ENCODE assay signal across 8 cellular contexts in the genomic region with DNA sequence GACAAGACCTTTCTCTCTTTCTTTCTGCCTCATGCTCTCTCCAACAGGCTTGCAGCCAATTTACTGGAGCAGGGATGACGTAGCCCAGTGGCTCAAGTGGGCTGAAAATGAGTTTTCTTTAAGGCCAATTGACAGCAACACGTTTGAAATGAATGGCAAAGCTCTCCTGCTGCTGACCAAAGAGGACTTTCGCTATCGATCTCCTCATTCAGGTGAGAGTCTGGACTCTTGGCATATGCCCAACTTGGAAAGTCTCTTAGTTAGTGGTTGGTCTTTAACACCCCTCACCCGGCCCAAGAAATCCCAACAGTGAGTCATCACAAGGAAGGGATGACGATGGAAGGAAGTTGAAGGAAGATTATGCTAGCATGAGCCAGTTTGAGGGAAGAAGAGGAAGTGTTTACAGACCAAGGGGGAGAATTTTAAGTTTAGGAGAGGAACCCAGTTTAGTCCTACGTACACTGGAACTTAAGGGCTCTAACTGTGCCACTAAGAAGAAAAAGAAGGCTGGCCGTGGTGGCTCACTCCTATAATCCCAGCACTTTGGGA.
DNase-seq lines count a peak whose midpoint lies in the region; ATAC-seq and TF ChIP-seq lines count a peak whose summit lies in the region.

No MANE protein-coding gene starts in this region.

- H3K4me1 Mint-ChIP-seq in activated naive CD8-positive, alpha-beta T cell treated with anti-CD3 and anti-CD28 coated beads, Interleukin-2, amount 50 U/mL, for 24 hours, result peaks cover 52% of the 10 kb centered on the region
- peaks cover 41% of the 10 kb centered on the region for H3K4me1 Mint-ChIP-seq in activated naive CD8-positive, alpha-beta T cell treated with anti-CD3 and anti-CD28 coated beads for 36 hours
- H3K4me1 Mint-ChIP-seq in H9, result peaks cover 5 to 6% of the 10 kb centered on the region in 2 experiments

- H4K5ac ChIP-seq in H9 (ENCODE audit: insufficient read length, low read depth, low read length), result no peak overlapping the region

- H3K36me3 ChIP-seq in adipocyte (ENCODE audit: control insufficient read depth, insufficient read depth, low read length, severe bottlenecking) (peaks cover 16% of the 10 kb centered on the region), aorta (ENCODE audit: control insufficient read depth in 1 of 2, insufficient read depth in 2 of 2, low read length in 1 of 2) (peaks cover 0 to 5% of the 10 kb centered on the region in 2 donors)

- no peak overlapping the region for H2BK15ac ChIP-seq in H9 (ENCODE audit: low read depth, low read length)

- H3K9me3 ChIP-seq in adipocyte (ENCODE audit: control insufficient read depth, low read length), result no peaks in the 10 kb centered on the region
- no peaks in the 10 kb centered on the region for H3K9me3 ChIP-seq in aorta (ENCODE audit: control insufficient read depth, low read length)
- no peaks in the 10 kb centered on the region for H3K9me3 ChIP-seq in H9 (ENCODE audit: control insufficient read depth, low read depth, low read length)

- 43 to 45% methylated on average over 8 of the region's 8 CpGs for WGBS in aorta, 2 donors
- no CpG with 5 or more reads among the region's 8 CpGs for WGBS in H9 (ENCODE audit: extremely low coverage, insufficient read length, low lambda C conversion rate)

- H3K79me1 ChIP-seq in H9 (ENCODE audit: insufficient read depth, low read depth, low read length, poor library complexity, severe bottlenecking), result no peaks in the 10 kb centered on the region

- no peak overlapping the region for H3K4ac ChIP-seq in H9 (ENCODE audit: low read depth, low read length)

- no peaks in the 10 kb centered on the region for H3K23me2 ChIP-seq in H9 (ENCODE audit: insufficient read length, low read depth, low read length, poor library complexity, severe bottlenecking)

- ATAC-seq in activated naive CD8-positive, alpha-beta T cell treated with anti-CD3 and anti-CD28 coated beads, Interleukin-2, amount 50 U/mL, for 24 hours, result no peak
- ATAC-seq in left lobe of liver (peak; percentile 61), aorta (ENCODE audit: low FRiP score) (peak; percentile 76)

- no peak overlapping the region for H3K4me2 ChIP-seq in H9 (ENCODE audit: insufficient read depth, insufficient read length, low read length)

- H2AFZ ChIP-seq in H9 (ENCODE audit: low read length), result no peak overlapping the region

- no peak overlapping the region for H2BK20ac ChIP-seq in H9 (ENCODE audit: low read depth, low read length, poor library complexity, severe bottlenecking)

- H3K27me3 ChIP-seq in adipocyte (replicated peaks; ENCODE audit: control insufficient read depth, insufficient read depth, low read length) (no peaks in the 10 kb centered on the region), aorta (ENCODE audit: control insufficient read depth in 1 of 2, insufficient read depth in 2 of 2, low read length in 1 of 2) (no peaks in the 10 kb centered on the region), H9 (ENCODE audit: insufficient read depth, low read length) (no peaks in the 10 kb centered on the region)

- no peak overlapping the region for H3K23ac ChIP-seq in H9 (ENCODE audit: insufficient read length, low read depth, low read length)

- H2BK120ac ChIP-seq in H9 (ENCODE audit: low read depth, low read length, poor library complexity, severe bottlenecking), result no peak overlapping the region

- H3K27ac ChIP-seq in aorta (ENCODE audit: low read depth in 1 of 2, low read length in 2 of 2) (peak overlapping the region; percentile 60 to 73), H9 (ENCODE audit: insufficient read length, low read depth, low read length) (no peak overlapping the region)

- H3K4me1 ChIP-seq in adipocyte (ENCODE audit: control insufficient read depth, insufficient read depth, low read length), result peaks cover 52% of the 10 kb centered on the region
- peaks cover 3 to 22% of the 10 kb centered on the region in 2 donors for H3K4me1 ChIP-seq in aorta (ENCODE audit: control insufficient read depth in 1 of 2, insufficient read depth in 2 of 2, low read length in 2 of 2)
- peaks cover 2% of the 10 kb centered on the region; the same call in 1 of the 2 replicates for H3K4me1 ChIP-seq in H9 (ENCODE audit: insufficient read depth, low read length)

- peak overlapping the region; percentile 33 for H3K4me3 ChIP-seq in adipocyte (ENCODE audit: low read length)
- no peak overlapping the region for H3K4me3 ChIP-seq in aorta (ENCODE audit: low read length in 2 of 2)

- peak overlapping the region; percentile 68 for H3K27ac Mint-ChIP-seq in activated naive CD8-positive, alpha-beta T cell treated with anti-CD3 and anti-CD28 coated beads, Interleukin-2, amount 50 U/mL, for 24 hours
- no peak overlapping the region for H3K27ac Mint-ChIP-seq in activated naive CD8-positive, alpha-beta T cell treated with anti-CD3 and anti-CD28 coated beads for 36 hours
- H3K27ac Mint-ChIP-seq in H9, result no peak overlapping the region

- H2AK5ac ChIP-seq in H9 (ENCODE audit: insufficient read length, low read length), result no peak overlapping the region

- H3K79me2 ChIP-seq in H9 (ENCODE audit: insufficient read depth, low read length), result no peaks in the 10 kb centered on the region

- peak overlapping the region; percentile 72 for H3K9ac ChIP-seq in adipocyte (ENCODE audit: low read length)
- H3K9ac ChIP-seq in H9 (ENCODE audit: extremely low read depth, insufficient read length, low read length), result no peak overlapping the region

- no peak overlapping the region for H3K14ac ChIP-seq in H9 (ENCODE audit: insufficient read depth, low read length)

- H2BK5ac ChIP-seq in H9 (ENCODE audit: insufficient read length, low read length), result no peak overlapping the region

- H4K8ac ChIP-seq in H9 (replicated peaks; ENCODE audit: insufficient read length, low read depth, low read length), result no peak overlapping the region

- no peak overlapping the region for H3T11ph ChIP-seq in H9 (ENCODE audit: low read length)

- H3K56ac ChIP-seq in H9 (ENCODE audit: insufficient read length, low read depth, low read length), result no peak overlapping the region

- no peak overlapping the region for H2BK12ac ChIP-seq in H9 (ENCODE audit: insufficient read length, low read depth, low read length)

- DNase-seq in activated naive CD8-positive, alpha-beta T cell treated with anti-CD3 and anti-CD28 coated beads, Interleukin-2, amount 50 U/mL, for 24 hours, result no peak
- DNase-seq in activated naive CD8-positive, alpha-beta T cell treated with anti-CD3 and anti-CD28 coated beads for 36 hours, result no peak
- DNase-seq in adipocyte (ENCODE audit: low read depth), result no peak
- peak; percentile 55 for DNase-seq in left lobe of liver (ENCODE audit: low spot score)
- DNase-seq in aorta, result peak in 1 of 2 donors; percentile 73
- no peak for DNase-seq in NCI-H2081 (lab: John Stamatoyannopoulos, UW)
- DNase-seq in H9, result no peak
- DNase-seq in NCI-H1105 (lab: John Stamatoyannopoulos, UW), result no peak

- no peak for TF ChIP-seq CTCF in H9 (conservative IDR thresholded peaks at IDR 0.05)

- H3K9me3 Mint-ChIP-seq in activated naive CD8-positive, alpha-beta T cell treated with anti-CD3 and anti-CD28 coated beads, Interleukin-2, amount 50 U/mL, for 24 hours, result no peaks in the 10 kb centered on the region
- peaks cover 2% of the 10 kb centered on the region for H3K9me3 Mint-ChIP-seq in activated naive CD8-positive, alpha-beta T cell treated with anti-CD3 and anti-CD28 coated beads for 36 hours
- H3K9me3 Mint-ChIP-seq in H9, result no peaks in the 10 kb centered on the region

- H3K36me3 Mint-ChIP-seq in activated naive CD8-positive, alpha-beta T cell treated with anti-CD3 and anti-CD28 coated beads, Interleukin-2, amount 50 U/mL, for 24 hours (ENCODE audit: low read depth), result peaks cover 40% of the 10 kb centered on the region
- peaks cover 52% of the 10 kb centered on the region for H3K36me3 Mint-ChIP-seq in activated naive CD8-positive, alpha-beta T cell treated with anti-CD3 and anti-CD28 coated beads for 36 hours
- peaks cover 7 to 26% (median 12%) of the 10 kb centered on the region in 3 experiments; a peak in 6 of 7 replicates for H3K36me3 Mint-ChIP-seq in H9 (ENCODE audit: insufficient read depth in 1 of 3, low read depth in 3 of 3)

- no peak overlapping the region for H4K91ac ChIP-seq in H9 (ENCODE audit: insufficient read length, low read depth, low read length)

- no peaks in the 10 kb centered on the region for H4K20me1 ChIP-seq in H9 (ENCODE audit: control insufficient read depth, insufficient read depth, insufficient read length)

- H3K27me3 Mint-ChIP-seq in activated naive CD8-positive, alpha-beta T cell treated with anti-CD3 and anti-CD28 coated beads, Interleukin-2, amount 50 U/mL, for 24 hours, result no peaks in the 10 kb centered on the region
- no peaks in the 10 kb centered on the region for H3K27me3 Mint-ChIP-seq in activated naive CD8-positive, alpha-beta T cell treated with anti-CD3 and anti-CD28 coated beads for 36 hours
- H3K27me3 Mint-ChIP-seq in H9 (ENCODE audit: low read depth), result no peaks in the 10 kb centered on the region

- intact Hi-C loops in aorta (cut with DNase I), result loop anchor here (5.0 kb wide), 2 partner anchors 52 to 187 kb away; no protein-coding TSS in a partner anchor

- no peak overlapping the region for H3K18ac ChIP-seq in H9 (ENCODE audit: insufficient read length, low read depth, low read length)

- no peak overlapping the region for H3K4me3 Mint-ChIP-seq in activated naive CD8-positive, alpha-beta T cell treated with anti-CD3 and anti-CD28 coated beads, Interleukin-2, amount 50 U/mL, for 24 hours
- H3K4me3 Mint-ChIP-seq in activated naive CD8-positive, alpha-beta T cell treated with anti-CD3 and anti-CD28 coated beads for 36 hours, result no peak overlapping the region
- no peak overlapping the region for H3K4me3 Mint-ChIP-seq in H9
